ENCODE assay signal across 1 cellular context in the genomic region with DNA sequence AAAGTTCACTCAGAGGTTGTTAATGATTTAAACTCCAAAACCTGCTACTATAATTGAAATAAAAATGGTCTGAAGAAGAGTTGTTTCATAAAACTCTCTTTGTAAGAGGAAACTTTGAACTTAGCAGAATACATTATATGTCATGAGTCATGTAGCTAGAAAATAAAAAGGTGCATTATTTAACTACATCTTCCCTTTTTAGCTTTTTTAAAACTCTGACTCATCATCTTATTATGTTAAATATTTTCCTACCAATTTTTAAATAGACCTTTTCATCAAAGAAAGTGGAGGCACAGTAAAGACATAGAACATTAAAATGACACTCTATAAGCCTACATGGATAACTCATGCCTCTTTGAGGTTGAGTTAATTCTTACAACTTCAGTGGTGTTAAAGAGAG.
A peak's percentile ranks its signal among the peaks of the same experiment; 100 is the strongest.
TF ChIP-seq lines count a peak whose summit lies in the region.

No MANE protein-coding gene starts in this region.

TF ChIP-seq in endothelial cell of umbilical vein, 7 proteins besides CTCF, POLR2A, EP300 and RAD21:
- TF ChIP-seq FOS (IDR thresholded peaks at IDR 0.05; ENCODE audit: borderline replicate concordance, insufficient read depth, low read length): peak; percentile 72
- TF ChIP-seq EZH2 (IDR thresholded peaks at IDR 0.05; ENCODE audit: borderline replicate concordance, low read depth, low read length, severe bottlenecking): no peak
- peak; percentile 58 for TF ChIP-seq JUN (IDR thresholded peaks at IDR 0.05; ENCODE audit: borderline replicate concordance, insufficient read depth, insufficient read length, low read depth)
